In genomic region chr20:48766205-48766604, GRCh38 we compare ENCODE assay signal across 20 cellular contexts.
A peak's percentile ranks its signal among the peaks of the same experiment; 100 is the strongest.
DNase-seq lines count a peak whose midpoint lies in the region; ATAC-seq, FAIRE-seq and TF ChIP-seq lines count a peak whose summit lies in the region.
"Had no signal": no experiment of that assay in that cellular context is flagged by ENCODE, and none has a peak within 500 bp of the region (broad histone marks: within the 10 kb centered on the region; RNA-seq: fewer than 3 reads in every experiment).

No MANE protein-coding gene starts in this region.

- H2AFZ ChIP-seq in HepG2 (ENCODE audit: low read length) = no peak overlapping the region

- in situ Hi-C loops in HepG2 (cut with HindIII; ENCODE audit: extremely low pct_ligation_motif_present, low pct_unique_long_range_greater_than_20kb) = no loop called here

- FAIRE-seq in HepG2 (lab: Jason Lieb, UNC) = no peak

- intact Hi-C loops in left ventricle myocardium inferior (cut with micrococcal nuclease) = no loop called here
- intact Hi-C loops in left cardiac atrium (cut with DNase I) = loop anchor here in 1 of 2 donors (10.0 kb wide), 1 partner anchor 59 kb away; the partner anchor contains the start of gene PREX1
- intact Hi-C loops in activated CD4-positive, alpha-beta memory T cell treated with anti-CD3 and anti-CD28 coated beads for 36 hours (cut with micrococcal nuclease) = loop anchor here (10.0 kb wide), 2 partner anchors 829 to 1261 kb away; partner anchors contain the start of gene NCOA3
- intact Hi-C loops in lower lobe of right lung (cut with DNase I) = no loop called here
- intact Hi-C loops in HepG2 (cut with micrococcal nuclease; ENCODE audit: unreplicated experiment) = no loop called here

- CTCF ChIA-PET in activated CD4-positive, alpha-beta memory T cell treated with anti-CD3 and anti-CD28 coated beads for 36 hours (lab: Charles Lee) = no interaction called here
- CTCF ChIA-PET in HepG2 (lab: Yijun Ruan, JAX; ENCODE audit: low intra/inter-chr PET ratio, low total read pairs) = no interaction called here

- H3K36me3 ChIP-seq in left ventricle myocardium inferior = no peaks in the 10 kb centered on the region
- no peaks in the 10 kb centered on the region for H3K36me3 ChIP-seq in lower lobe of right lung
- no peaks in the 10 kb centered on the region for H3K36me3 ChIP-seq in upper lobe of left lung
- no peaks in the 10 kb centered on the region for H3K36me3 ChIP-seq in HepG2 (replicated peaks in 1 of 2; ENCODE audit: control insufficient read depth in 1 of 2, insufficient read depth in 2 of 2, low read length in 2 of 2)
- H3K36me3 ChIP-seq: adrenal gland, cardiac muscle cell, heart right ventricle, sigmoid colon, thyroid gland had no signal

- H3K9me3 Mint-ChIP-seq in activated CD4-positive, alpha-beta memory T cell treated with anti-CD3 and anti-CD28 coated beads for 36 hours = peaks cover 4% of the 10 kb centered on the region

- no peak overlapping the region for H3K4me3 ChIP-seq in left ventricle myocardium inferior
- H3K4me3 ChIP-seq in lower lobe of right lung = no peak overlapping the region
- H3K4me3 ChIP-seq in upper lobe of left lung = no peak overlapping the region
- no peak overlapping the region for H3K4me3 ChIP-seq in HepG2 (replicated peaks in 1 of 3; ENCODE audit: insufficient read depth in 1 of 3, low read depth in 2 of 3, low read length in 3 of 3)
- H3K4me3 ChIP-seq: adrenal gland, cardiac muscle cell, heart right ventricle, sigmoid colon, thyroid gland had no signal

- peaks cover 89% of the 10 kb centered on the region for H3K4me1 Mint-ChIP-seq in activated CD4-positive, alpha-beta memory T cell treated with anti-CD3 and anti-CD28 coated beads for 36 hours (ENCODE audit: low read depth)

- no peaks in the 10 kb centered on the region for H3K79me2 ChIP-seq in HepG2 (ENCODE audit: insufficient read depth, low read length)

- POLR2A ChIA-PET in activated CD4-positive, alpha-beta memory T cell treated with anti-CD3 and anti-CD28 coated beads for 36 hours (lab: Charles Lee) = interaction anchor here (0.8 to 2.3 kb wide), 2 partner anchors 18 to 28 kb away, joined by 4 to 9 read pairs; no protein-coding TSS in a partner anchor
- POLR2A ChIA-PET in HepG2 (lab: Yijun Ruan, JAX) = no interaction called here

- TF ChIP-seq CTCF in left ventricle myocardium inferior (IDR thresholded peaks at IDR 0.05; ENCODE audit: borderline replicate concordance) = no peak
- TF ChIP-seq CTCF in lower lobe of right lung (IDR thresholded peaks at IDR 0.05) = no peak
- TF ChIP-seq CTCF in upper lobe of left lung (IDR thresholded peaks at IDR 0.05) = no peak
- TF ChIP-seq CTCF in HepG2 (CRISPR knock-in tag; IDR thresholded peaks at IDR 0.05) = no peak

- H3K27ac ChIP-seq in left ventricle myocardium inferior (replicated peaks) = peak overlapping the region; percentile 53
- peak overlapping the region; percentile 29 for H3K27ac ChIP-seq in lower lobe of right lung
- H3K27ac ChIP-seq in upper lobe of left lung = peak overlapping the region; percentile 62 to 85 (median 84)
- no peak overlapping the region for H3K27ac ChIP-seq in HepG2 (ENCODE audit: extremely low read length, insufficient read depth, low read length)
- H3K27ac ChIP-seq: cardiac muscle cell, sigmoid colon, thyroid gland had no signal

- H3K9me3 ChIP-seq in left ventricle myocardium inferior (replicated peaks) (peaks cover 8% of the 10 kb centered on the region), lower lobe of right lung (no peaks in the 10 kb centered on the region), upper lobe of left lung (no peaks in the 10 kb centered on the region), HepG2 (ENCODE audit: low read length) (0 out of 2 replicates have a peak, but pooled peaks cover 4% of the 10 kb centered on the region)
- H3K9me3 ChIP-seq: adrenal gland, thyroid gland had no signal

- no peaks in the 10 kb centered on the region for H3K27me3 ChIP-seq in left ventricle myocardium inferior (ENCODE audit: low read depth)
- H3K27me3 ChIP-seq in lower lobe of right lung (ENCODE audit: low read depth) = peaks cover 4% of the 10 kb centered on the region
- H3K27me3 ChIP-seq in upper lobe of left lung = no peaks in the 10 kb centered on the region
- peaks cover 10 to 46% of the 10 kb centered on the region in 2 experiments; a peak in 4 of 5 replicates for H3K27me3 ChIP-seq in HepG2 (ENCODE audit: control insufficient read depth in 1 of 2, insufficient read depth in 2 of 2, low read length in 2 of 2)
- H3K27me3 ChIP-seq: adrenal gland, cardiac muscle cell, thyroid gland had no signal

- no peak overlapping the region for H3K4me2 ChIP-seq in HepG2 (ENCODE audit: low read depth, low read length)

- no peak for TF ChIP-seq RAD21 in HepG2 (CRISPR knock-in tag; IDR thresholded peaks at IDR 0.05)

- no peak for DNase-seq in left ventricle myocardium inferior
- DNase-seq in left cardiac atrium = no peak
- no peak for DNase-seq in activated CD4-positive, alpha-beta memory T cell treated with anti-CD3 and anti-CD28 coated beads for 36 hours
- DNase-seq in lower lobe of right lung = no peak
- no peak for DNase-seq in upper lobe of left lung
- no peak for DNase-seq in HepG2 (ENCODE audit: low spot score)
- DNase-seq in putamen (ENCODE audit: low spot score) = no peak
- DNase-seq: adrenal gland; AML-193; heart right ventricle; IMR-90; islet precursor cell; mesendoderm; NK-92 treated with Interleukin-12 subunit alpha and Interleukin-12 subunit beta, amount 100 ng/mL, for 24 hours; nucleus accumbens; RPMI8226; sigmoid colon; thyroid gland had no signal

- H3K4me1 ChIP-seq in left ventricle myocardium inferior = peaks cover 69% of the 10 kb centered on the region
- H3K4me1 ChIP-seq in lower lobe of right lung = peaks cover 72% of the 10 kb centered on the region
- peaks cover 51 to 96% (median 77%) of the 10 kb centered on the region in 4 donors for H3K4me1 ChIP-seq in upper lobe of left lung
- H3K4me1 ChIP-seq in HepG2 (ENCODE audit: insufficient read depth, low read length) = no peaks in the 10 kb centered on the region
- H3K4me1 ChIP-seq: sigmoid colon had no signal

- no peaks in the 10 kb centered on the region for H4K20me1 ChIP-seq in HepG2 (ENCODE audit: insufficient read depth, low read length)

- no TSS peak for BruUV-seq in HepG2 (replicated peaks; lab: Mats Ljungman, UMichigan)

- TF ChIP-seq EP300 in upper lobe of left lung (IDR thresholded peaks at IDR 0.05) = peak in 2 of 4 donors; percentile 36 to 81
- TF ChIP-seq EP300 in HepG2 (IDR thresholded peaks at IDR 0.05; ENCODE audit: low read depth in 2 of 2, low read length in 2 of 2) = no peak
- no peak for TF ChIP-seq EP300 in HepG2 (CRISPR knock-in tag; IDR thresholded peaks at IDR 0.05; ENCODE audit: borderline replicate concordance)

- H3K9ac ChIP-seq in HepG2 (ENCODE audit: insufficient read depth, low read depth, low read length) = no peak overlapping the region

- no peaks in the 10 kb centered on the region for H3K27me3 Mint-ChIP-seq in activated CD4-positive, alpha-beta memory T cell treated with anti-CD3 and anti-CD28 coated beads for 36 hours

- H3K4me3 Mint-ChIP-seq in activated CD4-positive, alpha-beta memory T cell treated with anti-CD3 and anti-CD28 coated beads for 36 hours = no peak overlapping the region

- 60 to 66% methylated on average over 6 to 7 of the region's 7 CpGs for WGBS in upper lobe of left lung, 2 donors
- WGBS in HepG2 (ENCODE audit: low lambda C conversion rate) = 3% methylated on average over 6 of the region's 7 CpGs

- peaks cover 14% of the 10 kb centered on the region for H3K36me3 Mint-ChIP-seq in activated CD4-positive, alpha-beta memory T cell treated with anti-CD3 and anti-CD28 coated beads for 36 hours

- H3K27ac Mint-ChIP-seq in activated CD4-positive, alpha-beta memory T cell treated with anti-CD3 and anti-CD28 coated beads for 36 hours = peak overlapping the region; percentile 91

- ATAC-seq in left cardiac atrium = no peak
- no peak for ATAC-seq in lower lobe of right lung
- peak in 1 of 2 donors; percentile 25 for ATAC-seq in upper lobe of left lung (ENCODE audit: low FRiP score in 2 of 2)
- no peak for ATAC-seq in HepG2
- ATAC-seq in GM18517 (IDR thresholded peaks at IDR 0.05; ENCODE audit: unreplicated experiment) = no peak

- TF ChIP-seq POLR2A in upper lobe of left lung (IDR thresholded peaks at IDR 0.05) (no peak), HepG2 (IDR thresholded peaks at IDR 0.05; ENCODE audit: insufficient read depth in 1 of 2, low read depth in 2 of 2, low read length in 2 of 2) (no peak)

TF ChIP-seq in HepG2, 621 proteins besides CTCF, POLR2A, EP300 and RAD21 (continues in another document):
- no peak for TF ChIP-seq SRSF9 (IDR thresholded peaks at IDR 0.05; ENCODE audit: borderline replicate concordance, insufficient read depth, low read depth, low read length, poor library complexity, severe bottlenecking)
- TF ChIP-seq ZNF484 (CRISPR knock-in tag; IDR thresholded peaks at IDR 0.05; ENCODE audit: borderline replicate concordance, low read depth) = no peak
- no peak for TF ChIP-seq NFE2L1 (CRISPR knock-in tag; IDR thresholded peaks at IDR 0.05; ENCODE audit: borderline replicate concordance)
- TF ChIP-seq ZFP41 (CRISPR knock-in tag; IDR thresholded peaks at IDR 0.05; ENCODE audit: borderline replicate concordance) = no peak
- TF ChIP-seq ZNF713 (CRISPR knock-in tag; IDR thresholded peaks at IDR 0.05) = no peak
- TF ChIP-seq KMT2A (CRISPR knock-in tag; IDR thresholded peaks at IDR 0.05) = no peak
- no peak for TF ChIP-seq TOE1 (CRISPR knock-in tag; IDR thresholded peaks at IDR 0.05)
- no peak for TF ChIP-seq HOXA5 (CRISPR knock-in tag; IDR thresholded peaks at IDR 0.05)
- no peak for TF ChIP-seq SP140L (CRISPR knock-in tag; IDR thresholded peaks at IDR 0.05; ENCODE audit: borderline replicate concordance)
- TF ChIP-seq POLR2AphosphoS2 (IDR thresholded peaks at IDR 0.05; ENCODE audit: low read depth, low read length) = no peak
- no peak for TF ChIP-seq MAZ (IDR thresholded peaks at IDR 0.05; ENCODE audit: borderline replicate concordance, low read depth, low read length)
- TF ChIP-seq MAZ (CRISPR knock-in tag; IDR thresholded peaks at IDR 0.05; ENCODE audit: low read depth) = no peak
- TF ChIP-seq NR2F1 (CRISPR knock-in tag; IDR thresholded peaks at IDR 0.05) = no peak
- no peak for TF ChIP-seq ZNF557 (CRISPR knock-in tag; IDR thresholded peaks at IDR 0.05)
- TF ChIP-seq ARNT2 (CRISPR knock-in tag; IDR thresholded peaks at IDR 0.05; ENCODE audit: low read depth) = no peak
- no peak for TF ChIP-seq TERF1 (CRISPR knock-in tag; IDR thresholded peaks at IDR 0.05)
